ENCODE assay signal across 20 cellular contexts in the genomic region with DNA sequence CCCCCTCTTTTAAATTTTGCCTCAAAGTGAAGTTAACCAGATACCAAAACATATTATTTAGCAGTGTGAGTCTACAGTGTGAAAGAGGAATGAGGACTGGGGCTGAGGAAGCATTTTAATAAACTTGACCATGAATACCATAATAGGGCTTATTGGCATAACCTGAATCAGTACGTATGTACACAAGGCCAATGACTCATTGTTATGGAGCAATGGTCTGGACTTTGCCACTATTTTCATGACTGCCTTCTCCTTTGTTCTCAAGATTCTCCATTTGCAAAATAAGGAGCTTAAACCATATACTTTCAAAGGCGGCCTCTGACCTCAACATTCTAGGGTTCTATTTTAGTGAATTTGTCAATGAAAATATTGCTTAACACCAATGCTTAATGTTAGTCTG.
DNase-seq lines count a peak whose midpoint lies in the region; ATAC-seq, FAIRE-seq and TF ChIP-seq lines count a peak whose summit lies in the region.
"Had no signal": no experiment of that assay in that cellular context is flagged by ENCODE, and none has a peak within 500 bp of the region (broad histone marks: within the 10 kb centered on the region; RNA-seq: fewer than 3 reads in every experiment).

No MANE protein-coding gene starts in this region.

- H3K9ac ChIP-seq in HepG2 (ENCODE audit: insufficient read depth, low read depth, low read length) = no peak overlapping the region

- H3K27me3 ChIP-seq in breast epithelium (peaks cover 0 to 4% of the 10 kb centered on the region in 2 donors), HepG2 (ENCODE audit: control insufficient read depth in 1 of 2, insufficient read depth in 2 of 2, low read length in 2 of 2) (no peaks in the 10 kb centered on the region)

- H3K4me3 ChIP-seq in breast epithelium (no peak overlapping the region), HepG2 (replicated peaks in 1 of 3; ENCODE audit: insufficient read depth in 1 of 3, low read depth in 2 of 3, low read length in 3 of 3) (no peak overlapping the region)

- 0% methylated on average over 2 of the region's 2 CpGs for WGBS in HepG2 (ENCODE audit: low lambda C conversion rate)

- FAIRE-seq in HepG2 (lab: Jason Lieb, UNC) = no peak
- FAIRE-seq: GM12891, H1, RCC 7860 had no signal

- no peak overlapping the region for H3K4me2 ChIP-seq in HepG2 (ENCODE audit: low read depth, low read length)

- H3K36me3 Mint-ChIP-seq in MCF 10A (ENCODE audit: insufficient read depth, unreplicated experiment) = no peaks in the 10 kb centered on the region
- no peaks in the 10 kb centered on the region for H3K36me3 Mint-ChIP-seq in activated CD4-positive, alpha-beta T cell treated with anti-CD3 and anti-CD28 coated beads, Interleukin-2, amount 10 ng/mL, durations not matched to agents 24 days and 14 days (ENCODE audit: low read depth)

- peaks cover 54% of the 10 kb centered on the region for H3K27me3 Mint-ChIP-seq in MCF 10A (ENCODE audit: insufficient read depth, unreplicated experiment)
- no peaks in the 10 kb centered on the region for H3K27me3 Mint-ChIP-seq in activated CD4-positive, alpha-beta T cell treated with anti-CD3 and anti-CD28 coated beads, Interleukin-2, amount 10 ng/mL, durations not matched to agents 24 days and 14 days
- H3K27me3 Mint-ChIP-seq: B cell had no signal

- H3K27ac ChIP-seq in breast epithelium (no peak overlapping the region), HepG2 (ENCODE audit: extremely low read length, insufficient read depth, low read length) (no peak overlapping the region)
- H3K27ac ChIP-seq: 22Rv1 had no signal

- no peak overlapping the region for H3K27ac Mint-ChIP-seq in MCF 10A (ENCODE audit: low read depth, unreplicated experiment)
- H3K27ac Mint-ChIP-seq in activated CD4-positive, alpha-beta T cell treated with anti-CD3 and anti-CD28 coated beads, Interleukin-2, amount 10 ng/mL, durations not matched to agents 24 days and 14 days = no peak overlapping the region
- H3K27ac Mint-ChIP-seq: B cell had no signal

- POLR2A ChIA-PET in MCF 10A (lab: Yijun Ruan, JAX) = no interaction called here
- POLR2A ChIA-PET in HepG2 (lab: Yijun Ruan, JAX) = no interaction called here

- CTCF ChIA-PET in MCF 10A (lab: Yijun Ruan, JAX) (no interaction called here), HepG2 (lab: Yijun Ruan, JAX; ENCODE audit: low intra/inter-chr PET ratio, low total read pairs) (no interaction called here)

- peak in 1 of 2 experiments; percentile 11; a peak in 1 of 4 replicates for TF ChIP-seq EP300 in HepG2 (IDR thresholded peaks at IDR 0.05; ENCODE audit: low read depth in 2 of 2, low read length in 2 of 2)
- TF ChIP-seq EP300 in HepG2 (CRISPR knock-in tag; IDR thresholded peaks at IDR 0.05; ENCODE audit: borderline replicate concordance) = no peak

- in situ Hi-C loops in HepG2 (cut with HindIII; ENCODE audit: extremely low pct_ligation_motif_present, low pct_unique_long_range_greater_than_20kb) = no loop called here

- TF ChIP-seq CTCF in MCF 10A (IDR thresholded peaks at IDR 0.05; ENCODE audit: unreplicated experiment) (no peak), breast epithelium (IDR thresholded peaks at IDR 0.05) (no peak), HepG2 (CRISPR knock-in tag; IDR thresholded peaks at IDR 0.05) (no peak)

- H4K20me1 ChIP-seq in HepG2 (ENCODE audit: insufficient read depth, low read length) = no peaks in the 10 kb centered on the region

- intact Hi-C loops in MCF 10A (cut with micrococcal nuclease) = no loop called here
- intact Hi-C loops in breast epithelium (cut with DNase I; ENCODE audit: low total_unique reads) = no loop called here
- intact Hi-C loops in HepG2 (cut with micrococcal nuclease; ENCODE audit: unreplicated experiment) = no loop called here
- intact Hi-C loops in activated CD4-positive, alpha-beta T cell treated with anti-CD3 and anti-CD28 coated beads, Interleukin-2, amount 10 ng/mL, durations not matched to agents 24 days and 14 days (cut with micrococcal nuclease) = no loop called here

- no peak overlapping the region for H3K4me3 Mint-ChIP-seq in MCF 10A (ENCODE audit: unreplicated experiment)
- H3K4me3 Mint-ChIP-seq in activated CD4-positive, alpha-beta T cell treated with anti-CD3 and anti-CD28 coated beads, Interleukin-2, amount 10 ng/mL, durations not matched to agents 24 days and 14 days = no peak overlapping the region
- H3K4me3 Mint-ChIP-seq: B cell had no signal

- no peaks in the 10 kb centered on the region for H3K9me3 Mint-ChIP-seq in MCF 10A (ENCODE audit: unreplicated experiment)
- H3K9me3 Mint-ChIP-seq in activated CD4-positive, alpha-beta T cell treated with anti-CD3 and anti-CD28 coated beads, Interleukin-2, amount 10 ng/mL, durations not matched to agents 24 days and 14 days = no peaks in the 10 kb centered on the region

- TF ChIP-seq RAD21 in HepG2 (CRISPR knock-in tag; IDR thresholded peaks at IDR 0.05) = no peak

- H3K36me3 ChIP-seq in breast epithelium (no peaks in the 10 kb centered on the region), HepG2 (replicated peaks in 1 of 2; ENCODE audit: control insufficient read depth in 1 of 2, insufficient read depth in 2 of 2, low read length in 2 of 2) (no peaks in the 10 kb centered on the region)

- no peak for TF ChIP-seq POLR2A in breast epithelium (IDR thresholded peaks at IDR 0.05)
- TF ChIP-seq POLR2A in HepG2 (IDR thresholded peaks at IDR 0.05; ENCODE audit: insufficient read depth in 1 of 2, low read depth in 2 of 2, low read length in 2 of 2) = no peak
- TF ChIP-seq POLR2A in erythroblast (IDR thresholded peaks at IDR 0.05; ENCODE audit: low read length) = no peak

- no peaks in the 10 kb centered on the region for H3K9me3 ChIP-seq in breast epithelium
- no peaks in the 10 kb centered on the region for H3K9me3 ChIP-seq in HepG2 (ENCODE audit: low read length)

- H3K4me1 ChIP-seq in breast epithelium = no peaks in the 10 kb centered on the region
- 0 out of 2 replicates have a peak, but pooled peaks cover 6% of the 10 kb centered on the region for H3K4me1 ChIP-seq in HepG2 (ENCODE audit: insufficient read depth, low read length)

- ATAC-seq in HepG2 = peak; percentile 51; the same call in 1 of the 3 replicates

- BruUV-seq in MCF 10A (replicated peaks; lab: Mats Ljungman, UMichigan) (no TSS peak), HepG2 (replicated peaks; lab: Mats Ljungman, UMichigan) (no TSS peak)

- DNase-seq in MCF 10A (ENCODE audit: unreplicated experiment) (peak; percentile 59), breast epithelium (ENCODE audit: low spot score in 2 of 2) (no peak), SW480 (ENCODE audit: low spot score) (peak; percentile 0), HepG2 (ENCODE audit: low spot score) (peak; percentile 33), erythroblast (lab: John Stamatoyannopoulos, UW) (no peak), ureter (ENCODE audit: low spot score) (no peak)
- DNase-seq in stimulated activated CD4-positive, alpha-beta T cell treated with anti-CD3 and anti-CD28 coated beads, Interleukin-2, amount 100 ng/mL, for 24 hours = no peak
- DNase-seq in activated CD4-positive, alpha-beta T cell treated with anti-CD3 and anti-CD28 coated beads, Interleukin-2, amount 10 ng/mL, durations not matched to agents 24 days and 14 days = no peak
- DNase-seq: COR-L47, DMS 273 treated with DMSO at 0.1 percent for 48 hours, Kasumi-1, NCI-H1105, NCI-H2081 treated with DMSO at 0.1 percent for 48 hours, Right ventricle myocardium superior, SW 1271 had no signal

- no peaks in the 10 kb centered on the region for H3K79me2 ChIP-seq in HepG2 (ENCODE audit: insufficient read depth, low read length)

- no peaks in the 10 kb centered on the region for H3K4me1 Mint-ChIP-seq in MCF 10A (ENCODE audit: insufficient read depth, unreplicated experiment)
- no peaks in the 10 kb centered on the region for H3K4me1 Mint-ChIP-seq in activated CD4-positive, alpha-beta T cell treated with anti-CD3 and anti-CD28 coated beads, Interleukin-2, amount 10 ng/mL, durations not matched to agents 24 days and 14 days
- H3K4me1 Mint-ChIP-seq: B cell had no signal

- no peak overlapping the region for H2AFZ ChIP-seq in HepG2 (ENCODE audit: low read length)

TF ChIP-seq in HepG2, 621 proteins besides CTCF, POLR2A, EP300 and RAD21 (continues in another document):
- no peak for TF ChIP-seq SOX6 (IDR thresholded peaks at IDR 0.05)
- peak; percentile 35; the same call in 1 of the 2 replicates for TF ChIP-seq SOX6 (CRISPR knock-in tag; IDR thresholded peaks at IDR 0.05)
- TF ChIP-seq FOXK1 (CRISPR knock-in tag; IDR thresholded peaks at IDR 0.05; ENCODE audit: borderline replicate concordance, low read depth) = 0 out of 2 replicates have a peak, but pooled peaks have one; percentile 19
- peak; percentile 45; the same call in 1 of the 2 replicates for TF ChIP-seq GATAD2A (CRISPR knock-in tag; IDR thresholded peaks at IDR 0.05)
- no peak for TF ChIP-seq FOXA1 (IDR thresholded peaks at IDR 0.05)
- peak; percentile 64; the same call in 1 of the 2 replicates for TF ChIP-seq FOXA1 (CRISPR knock-in tag; IDR thresholded peaks at IDR 0.05)
- TF ChIP-seq ZNF644 (CRISPR knock-in tag; IDR thresholded peaks at IDR 0.05; ENCODE audit: low read depth) = peak; percentile 26; the same call in 1 of the 2 replicates
- TF ChIP-seq JUNB (CRISPR knock-in tag; IDR thresholded peaks at IDR 0.05; ENCODE audit: borderline replicate concordance) = peak; percentile 20; the same call in 1 of the 2 replicates
- peak; percentile 52; the same call in 1 of the 2 replicates for TF ChIP-seq ATF3 (CRISPR knock-in tag; IDR thresholded peaks at IDR 0.05)
- TF ChIP-seq FOXA3 (CRISPR knock-in tag; IDR thresholded peaks at IDR 0.05) = peak; percentile 81
- TF ChIP-seq KLF12 (CRISPR knock-in tag; IDR thresholded peaks at IDR 0.05; ENCODE audit: borderline replicate concordance) = no peak
- peak; percentile 27; the same call in 1 of the 2 replicates for TF ChIP-seq CEBPG (CRISPR knock-in tag; IDR thresholded peaks at IDR 0.05)
- peak; percentile 80 for TF ChIP-seq FOSL1 (CRISPR knock-in tag; IDR thresholded peaks at IDR 0.05; ENCODE audit: borderline replicate concordance)
- peak; percentile 59; the same call in 1 of the 2 replicates for TF ChIP-seq JUND (CRISPR knock-in tag; IDR thresholded peaks at IDR 0.05)
- no peak for TF ChIP-seq TCF7L2 (IDR thresholded peaks at IDR 0.05; ENCODE audit: low read depth, low read length)
- no peak for TF ChIP-seq ZSCAN22 (CRISPR knock-in tag; IDR thresholded peaks at IDR 0.05)
- TF ChIP-seq SOX13 (IDR thresholded peaks at IDR 0.05) = no peak
- peak in 1 of 2 experiments; percentile 71; a peak in 2 of 4 replicates for TF ChIP-seq SOX13 (CRISPR knock-in tag; conservative IDR thresholded peaks at IDR 0.05 in 1 of 2, IDR thresholded peaks at IDR 0.05 in 1 of 2)
- TF ChIP-seq TCF7 (IDR thresholded peaks at IDR 0.05; ENCODE audit: low read depth) = 0 out of 2 replicates have a peak, but pooled peaks have one; percentile 8

Comparison
In these comparisons a context has a peak if more than half of its experiments do, and no peak if none do; other contexts are left out.
1. DNase-seq: peak in MCF 10A (single experiment), SW480 (single experiment) and HepG2 (single experiment); none in breast epithelium (0 of 2), stimulated activated CD4-positive, alpha-beta T cell treated with anti-CD3 and anti-CD28 coated beads, Interleukin-2, amount 100 ng/mL, for 24 hours (0 of 2), activated CD4-positive, alpha-beta T cell treated with anti-CD3 and anti-CD28 coated beads, Interleukin-2, amount 10 ng/mL, durations not matched to agents 24 days and 14 days (single experiment), erythroblast (0 of 2) and ureter (single experiment).